ENCODE assay signal across 10 cellular contexts in genomic region chr2:159879061-159879604, GRCh38. TPM values are rescaled to one million over a fixed set of nuclear protein-coding genes. Genes with fewer than 3 reads are reported as not detected.
A peak's percentile ranks its signal among the peaks of the same experiment; 100 is the strongest.
DNase-seq lines count a peak whose midpoint lies in the region; ATAC-seq and TF ChIP-seq lines count a peak whose summit lies in the region.
"Had no signal": no experiment of that assay in that cellular context is flagged by ENCODE, and none has a peak within 500 bp of the region (broad histone marks: within the 10 kb centered on the region; RNA-seq: fewer than 3 reads in every experiment).

No MANE protein-coding gene starts in this region.

- CTCF ChIA-PET in BJ (lab: Yijun Ruan, JAX), result no interaction called here

- in situ Hi-C loops in brain microvascular endothelial cell (cut with HindIII; ENCODE audit: low pct_ligation_motif_present, low sequenced_read_pairs), result no loop called here

- DNase-seq in BJ (ENCODE audit: low read depth), result peak; percentile 22
- peak; percentile 20 for DNase-seq in brain microvascular endothelial cell
- no peak for DNase-seq in T-helper 9 cell
- DNase-seq in NCI-H2107 (lab: John Stamatoyannopoulos, UW), result no peak
- DNase-seq in DMS153 treated with DMSO at 0.1 percent for 48 hours (lab: John Stamatoyannopoulos, UW; ENCODE audit: unreplicated experiment), result no peak
- DNase-seq in UCSD-AML1 (lab: John Stamatoyannopoulos, UW; ENCODE audit: unreplicated experiment), result no peak
- DNase-seq: small intestine had no signal

- POLR2A ChIA-PET in BJ (lab: Charles Lee), result no interaction called here

- H3K36me3 ChIP-seq in BJ (ENCODE audit: control insufficient read depth, insufficient read depth, low read length) (no peaks in the 10 kb centered on the region), brain microvascular endothelial cell (replicated peaks) (no peaks in the 10 kb centered on the region)

- H3K4me3 ChIP-seq in BJ (ENCODE audit: low read depth, low read length), result no peak overlapping the region
- no peak overlapping the region for H3K4me3 ChIP-seq in brain microvascular endothelial cell (ENCODE audit: low read depth, low read length)

- H3K27me3 ChIP-seq in BJ (ENCODE audit: control insufficient read depth, insufficient read depth, low read length) (no peaks in the 10 kb centered on the region), brain microvascular endothelial cell (replicated peaks) (no peaks in the 10 kb centered on the region)

- ATAC-seq in GM19351 (IDR thresholded peaks at IDR 0.05; ENCODE audit: unreplicated experiment) (peak; percentile 85), HG03108 (IDR thresholded peaks at IDR 0.05; ENCODE audit: unreplicated experiment) (peak; percentile 85)
- ATAC-seq: Panc1 had no signal

- no peak for TF ChIP-seq CTCF in BJ (IDR thresholded peaks at IDR 0.05; ENCODE audit: insufficient read depth, low read depth, low read length)
- no peak for TF ChIP-seq CTCF in brain microvascular endothelial cell (IDR thresholded peaks at IDR 0.05; ENCODE audit: low read depth, low read length, missing control alignments)

- H3K27ac ChIP-seq in brain microvascular endothelial cell, result no peak overlapping the region

RNA-seq across cellular contexts. Expression of gene LY75, which starts 25.4 kb away (rescaled TPM):
- 0.38 and 0.75 TPM in 2 replicates for polyA plus RNA-seq in BJ (2011; rRNA removed)
- polyA minus RNA-seq in BJ (2011; rRNA and poly(A)+ RNA removed), result 0.09 and 0.26 TPM in 2 replicates

Comparison
In these comparisons a context has a peak if more than half of its experiments do, and no peak if none do; other contexts are left out.
1. DNase-seq: peak in BJ (single experiment) and brain microvascular endothelial cell (single experiment); none in T-helper 9 cell (single experiment), NCI-H2107 (single experiment), DMS153 treated with DMSO at 0.1 percent for 48 hours (single experiment) and UCSD-AML1 (single experiment).